1 cellular context compared by ENCODE assay signal in the genomic region with DNA sequence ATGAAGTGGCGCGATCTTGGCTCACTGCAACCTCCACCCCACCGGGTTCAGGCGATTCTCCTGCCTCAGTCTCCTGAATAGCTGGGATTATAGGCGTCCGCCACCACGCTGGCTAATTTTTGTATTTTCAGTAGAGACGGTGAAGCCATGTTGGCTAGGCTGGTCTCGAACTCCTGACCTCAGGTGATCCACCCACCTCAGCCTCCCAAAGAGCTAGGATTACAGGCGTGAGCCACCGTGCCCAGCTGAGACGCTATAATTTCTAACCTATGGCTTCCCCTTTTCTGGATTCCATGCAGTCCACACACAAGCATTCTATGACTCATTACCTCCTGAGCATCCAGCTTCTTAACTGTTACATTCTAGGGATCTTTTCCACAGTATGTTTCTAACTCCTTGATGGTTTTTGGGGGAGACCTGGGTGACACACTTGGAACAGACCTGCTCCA.
TF ChIP-seq lines count a peak whose summit lies in the region.

No MANE protein-coding gene starts in this region.

TF ChIP-seq in K562, 482 proteins besides CTCF, POLR2A, EP300 and RAD21 (continued from another document):
- TF ChIP-seq HDAC3 (IDR thresholded peaks at IDR 0.05; ENCODE audit: borderline replicate concordance, partially characterized antibody): no peak
- no peak for TF ChIP-seq CCNT2 (IDR thresholded peaks at IDR 0.05; ENCODE audit: borderline replicate concordance, extremely low read depth, insufficient read length, low read depth, low read length)
- TF ChIP-seq ZNF584 (CRISPR knock-in tag; IDR thresholded peaks at IDR 0.05; ENCODE audit: low read depth): no peak
- TF ChIP-seq CBFB (CRISPR knock-in tag; IDR thresholded peaks at IDR 0.05): no peak
- TF ChIP-seq, protein P1, sequence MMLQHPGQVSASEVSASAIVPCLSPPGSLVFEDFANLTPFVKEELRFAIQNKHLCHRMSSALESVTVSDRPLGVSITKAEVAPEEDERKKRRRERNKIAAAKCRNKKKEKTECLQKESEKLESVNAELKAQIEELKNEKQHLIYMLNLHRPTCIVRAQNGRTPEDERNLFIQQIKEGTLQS (IDR thresholded peaks at IDR 0.05): peak; percentile 32; the same call in 1 of the 2 replicates
- TF ChIP-seq, protein P1 (CRISPR knock-in tag; conservative IDR thresholded peaks at IDR 0.05): no peak
- TF ChIP-seq, protein P2, sequence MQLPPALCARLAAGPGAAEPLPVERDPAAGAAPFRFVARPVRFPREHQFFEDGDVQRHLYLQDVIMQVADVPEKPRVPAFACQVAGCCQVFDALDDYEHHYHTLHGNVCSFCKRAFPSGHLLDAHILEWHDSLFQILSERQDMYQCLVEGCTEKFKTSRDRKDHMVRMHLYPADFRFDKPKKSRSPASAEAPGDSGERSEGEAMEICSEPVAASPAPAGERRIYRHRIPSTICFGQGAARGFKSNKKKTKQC (CRISPR knock-in tag; IDR thresholded peaks at IDR 0.05): no peak
- TF ChIP-seq FOXK1 (CRISPR knock-in tag; IDR thresholded peaks at IDR 0.05; ENCODE audit: borderline replicate concordance): no peak
- no peak for TF ChIP-seq HMG20B (CRISPR knock-in tag; IDR thresholded peaks at IDR 0.05)
- TF ChIP-seq HEY1 (CRISPR knock-in tag; IDR thresholded peaks at IDR 0.05; ENCODE audit: borderline replicate concordance): no peak
- TF ChIP-seq, protein P3, sequence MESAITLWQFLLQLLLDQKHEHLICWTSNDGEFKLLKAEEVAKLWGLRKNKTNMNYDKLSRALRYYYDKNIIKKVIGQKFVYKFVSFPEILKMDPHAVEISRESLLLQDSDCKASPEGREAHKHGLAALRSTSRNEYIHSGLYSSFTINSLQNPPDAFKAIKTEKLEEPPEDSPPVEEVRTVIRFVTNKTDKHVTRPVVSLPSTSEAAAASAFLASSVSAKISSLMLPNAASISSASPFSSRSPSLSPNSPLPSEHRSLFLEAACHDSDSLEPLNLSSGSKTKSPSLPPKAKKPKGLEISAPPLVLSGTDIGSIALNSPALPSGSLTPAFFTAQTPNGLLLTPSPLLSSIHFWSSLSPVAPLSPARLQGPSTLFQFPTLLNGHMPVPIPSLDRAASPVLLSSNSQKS (CRISPR knock-in tag; IDR thresholded peaks at IDR 0.05): no peak
- TF ChIP-seq, protein P4, sequence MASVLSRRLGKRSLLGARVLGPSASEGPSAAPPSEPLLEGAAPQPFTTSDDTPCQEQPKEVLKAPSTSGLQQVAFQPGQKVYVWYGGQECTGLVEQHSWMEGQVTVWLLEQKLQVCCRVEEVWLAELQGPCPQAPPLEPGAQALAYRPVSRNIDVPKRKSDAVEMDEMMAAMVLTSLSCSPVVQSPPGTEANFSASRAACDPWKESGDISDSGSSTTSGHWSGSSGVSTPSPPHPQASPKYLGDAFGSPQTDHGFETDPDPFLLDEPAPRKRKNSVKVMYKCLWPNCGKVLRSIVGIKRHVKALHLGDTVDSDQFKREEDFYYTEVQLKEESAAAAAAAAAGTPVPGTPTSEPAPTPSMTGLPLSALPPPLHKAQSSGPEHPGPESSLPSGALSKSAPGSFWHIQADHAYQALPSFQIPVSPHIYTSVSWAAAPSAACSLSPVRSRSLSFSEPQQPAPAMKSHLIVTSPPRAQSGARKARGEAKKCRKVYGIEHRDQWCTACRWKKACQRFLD (CRISPR knock-in tag; IDR thresholded peaks at IDR 0.05): no peak
- no peak for TF ChIP-seq XRCC3 (IDR thresholded peaks at IDR 0.05)
- TF ChIP-seq CHD4 (IDR thresholded peaks at IDR 0.05; ENCODE audit: insufficient read depth, insufficient replicate concordance, low read depth, low read length, poor library complexity, severe bottlenecking): no peak
- TF ChIP-seq FOSL1 (tag; conservative IDR thresholded peaks at IDR 0.05): peak; percentile 47; the same call in 1 of the 2 replicates
- TF ChIP-seq CBX2 (IDR thresholded peaks at IDR 0.05; ENCODE audit: insufficient read depth, low read length, poor library complexity, severe bottlenecking): no peak
